ENCODE assay signal across 10 cellular contexts in the genomic region with DNA sequence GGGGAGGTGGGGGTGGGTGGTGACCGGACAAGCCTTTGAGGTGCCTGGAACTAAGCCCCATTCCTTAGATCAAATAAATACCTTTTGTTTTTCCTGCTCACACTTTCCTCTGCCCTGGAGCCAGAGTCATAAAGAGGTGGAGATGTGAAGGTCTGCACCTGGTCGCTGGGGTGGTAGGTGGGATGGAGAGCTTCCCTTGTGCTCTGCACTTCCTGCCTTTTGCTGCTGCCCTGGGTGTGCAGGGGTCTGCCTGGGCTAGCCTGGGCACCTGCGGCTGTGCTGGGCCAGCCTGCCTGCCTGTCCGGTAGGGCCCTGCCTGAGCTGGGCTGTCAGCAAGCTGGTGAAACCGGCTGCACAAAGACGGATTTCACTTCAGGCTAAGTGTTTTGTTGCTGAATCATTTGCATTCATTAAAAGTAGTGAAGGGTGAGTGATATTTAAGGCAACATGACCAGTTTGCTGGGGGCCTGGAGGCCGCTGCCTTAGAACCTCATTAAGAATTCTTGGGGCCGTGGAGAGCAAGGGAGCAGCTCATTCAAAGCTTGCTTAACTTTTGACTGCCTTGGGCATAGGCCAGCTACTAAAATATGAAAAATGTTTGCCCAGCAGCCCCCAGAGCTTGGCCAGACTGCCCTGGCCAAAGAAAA. TPM values are rescaled to one million over a fixed set of nuclear protein-coding genes. Genes with fewer than 3 reads are reported as not detected.
DNase-seq lines count a peak whose midpoint lies in the region; ATAC-seq and TF ChIP-seq lines count a peak whose summit lies in the region.
"Had no signal": no experiment of that assay in that cellular context is flagged by ENCODE, and none has a peak within 500 bp of the region (broad histone marks: within the 10 kb centered on the region; RNA-seq: fewer than 3 reads in every experiment).

No MANE protein-coding gene starts in this region.

- H3K4me3 ChIP-seq in neural progenitor cell, result no peak overlapping the region
- no peak overlapping the region for H3K4me3 ChIP-seq in CD8-positive, alpha-beta memory T cell (ENCODE audit: low read length)
- no peak overlapping the region for H3K4me3 ChIP-seq in psoas muscle
- H3K4me3 ChIP-seq: SJSA1 had no signal

- H3K36me3 ChIP-seq in neural progenitor cell (no peaks in the 10 kb centered on the region), psoas muscle (ENCODE audit: insufficient read depth in 1 of 2, low read depth in 1 of 2) (no peaks in the 10 kb centered on the region)
- no peaks in the 10 kb centered on the region for H3K36me3 ChIP-seq in CD8-positive, alpha-beta memory T cell (ENCODE audit: insufficient read depth, low read length)
- H3K36me3 ChIP-seq: SJSA1 had no signal

- ATAC-seq in activated CD8-positive, alpha-beta T cell treated with anti-CD3 and anti-CD28 coated beads, Interleukin-2, amount 10 ng/mL, durations not matched to agents 7 days and 5 days, result no peak
- no peak for ATAC-seq in HG03521 (IDR thresholded peaks at IDR 0.05; ENCODE audit: unreplicated experiment)
- no peak for ATAC-seq in psoas muscle

- peaks cover 10% of the 10 kb centered on the region for H3K27me3 Mint-ChIP-seq in neural progenitor cell (ENCODE audit: insufficient read depth, low read depth)
- H3K27me3 Mint-ChIP-seq in CD8-positive, alpha-beta memory T cell, result peaks cover 2 to 3% of the 10 kb centered on the region in 2 donors
- no peaks in the 10 kb centered on the region for H3K27me3 Mint-ChIP-seq in activated CD8-positive, alpha-beta T cell treated with anti-CD3 and anti-CD28 coated beads, Interleukin-2, amount 10 ng/mL, durations not matched to agents 7 days and 5 days (ENCODE audit: low read depth)

- peaks cover 2% of the 10 kb centered on the region for H3K36me3 Mint-ChIP-seq in neural progenitor cell
- H3K36me3 Mint-ChIP-seq in CD8-positive, alpha-beta memory T cell, result no peaks in the 10 kb centered on the region
- no peaks in the 10 kb centered on the region for H3K36me3 Mint-ChIP-seq in activated CD8-positive, alpha-beta T cell treated with anti-CD3 and anti-CD28 coated beads, Interleukin-2, amount 10 ng/mL, durations not matched to agents 7 days and 5 days (ENCODE audit: low read depth)

- H3K4me3 Mint-ChIP-seq in neural progenitor cell, result no peak overlapping the region
- H3K4me3 Mint-ChIP-seq in CD8-positive, alpha-beta memory T cell, result no peak overlapping the region
- H3K4me3 Mint-ChIP-seq in activated CD8-positive, alpha-beta T cell treated with anti-CD3 and anti-CD28 coated beads, Interleukin-2, amount 10 ng/mL, durations not matched to agents 7 days and 5 days, result no peak overlapping the region

- H3K27ac Mint-ChIP-seq in neural progenitor cell, result peak overlapping the region; percentile 91
- H3K27ac Mint-ChIP-seq in CD8-positive, alpha-beta memory T cell, result no peak overlapping the region
- H3K27ac Mint-ChIP-seq in activated CD8-positive, alpha-beta T cell treated with anti-CD3 and anti-CD28 coated beads, Interleukin-2, amount 10 ng/mL, durations not matched to agents 7 days and 5 days, result no peak overlapping the region

- no peaks in the 10 kb centered on the region for H3K9me3 ChIP-seq in neural progenitor cell (ENCODE audit: low read depth)
- no peaks in the 10 kb centered on the region for H3K9me3 ChIP-seq in CD8-positive, alpha-beta memory T cell (ENCODE audit: low read length)
- H3K9me3 ChIP-seq in psoas muscle, result no peaks in the 10 kb centered on the region
- H3K9me3 ChIP-seq: SJSA1 had no signal

- H3K27me3 ChIP-seq in neural progenitor cell (no peaks in the 10 kb centered on the region), psoas muscle (ENCODE audit: insufficient read depth in 3 of 3, low read length in 2 of 3) (no peaks in the 10 kb centered on the region)
- no peaks in the 10 kb centered on the region for H3K27me3 ChIP-seq in CD8-positive, alpha-beta memory T cell (ENCODE audit: insufficient read depth, low read length, poor library complexity, severe bottlenecking)
- H3K27me3 ChIP-seq: SJSA1 had no signal

- POLR2A ChIA-PET in CD8-positive, alpha-beta memory T cell (lab: Charles Lee), result no interaction called here
- POLR2A ChIA-PET in activated CD8-positive, alpha-beta T cell treated with anti-CD3 and anti-CD28 coated beads, Interleukin-2, amount 10 ng/mL, durations not matched to agents 7 days and 5 days (lab: Charles Lee), result no interaction called here

- H3F3A ChIP-seq in neural progenitor cell (ENCODE audit: low read depth), result peaks cover 37% of the 10 kb centered on the region

- CTCF ChIA-PET in CD8-positive, alpha-beta memory T cell (lab: Charles Lee), result no interaction called here
- CTCF ChIA-PET in activated CD8-positive, alpha-beta T cell treated with anti-CD3 and anti-CD28 coated beads, Interleukin-2, amount 10 ng/mL, durations not matched to agents 7 days and 5 days (lab: Charles Lee), result interaction anchor here (1.1 to 1.4 kb wide), 2 partner anchors 10 to 46 kb away, joined by 4 to 5 read pairs; no protein-coding TSS in a partner anchor

- peaks cover 29% of the 10 kb centered on the region for H4K20me1 ChIP-seq in neural progenitor cell (ENCODE audit: low read depth)

- peaks cover 51% of the 10 kb centered on the region for H3K4me1 Mint-ChIP-seq in neural progenitor cell
- peaks cover 8 to 20% (median 18%) of the 10 kb centered on the region in 3 donors for H3K4me1 Mint-ChIP-seq in CD8-positive, alpha-beta memory T cell
- H3K4me1 Mint-ChIP-seq in activated CD8-positive, alpha-beta T cell treated with anti-CD3 and anti-CD28 coated beads, Interleukin-2, amount 10 ng/mL, durations not matched to agents 7 days and 5 days (ENCODE audit: low read depth), result peaks cover 10% of the 10 kb centered on the region

- no peak overlapping the region for H3K9ac ChIP-seq in neural progenitor cell

- no peak for TF ChIP-seq CTCF in neural progenitor cell (IDR thresholded peaks at IDR 0.05)
- TF ChIP-seq CTCF in psoas muscle (IDR thresholded peaks at IDR 0.05), result no peak

- H3K79me2 ChIP-seq in neural progenitor cell (ENCODE audit: low read depth), result peaks cover 99% of the 10 kb centered on the region

- intact Hi-C loops in psoas muscle (cut with DNase I), result no loop called here

- H2AFZ ChIP-seq in neural progenitor cell (replicated peaks), result no peak overlapping the region

- H3K27ac ChIP-seq in neural progenitor cell (peak overlapping the region; percentile 82), psoas muscle (no peak overlapping the region)
- H3K27ac ChIP-seq in CD8-positive, alpha-beta memory T cell (ENCODE audit: low read depth, low read length), result no peak overlapping the region
- H3K27ac ChIP-seq: SJSA1 had no signal

- DNase-seq in COLO829 (ENCODE audit: low spot score), result peak; percentile 83
- peak; percentile 77 for DNase-seq in NCI-H226
- DNase-seq in epidermal melanocyte (ENCODE audit: insufficient read length, low spot score), result peak; percentile 74
- peak; percentile 72 for DNase-seq in neural progenitor cell (ENCODE audit: low spot score)
- no peak for DNase-seq in CD8-positive, alpha-beta memory T cell
- no peak for DNase-seq in activated CD8-positive, alpha-beta T cell treated with anti-CD3 and anti-CD28 coated beads, Interleukin-2, amount 10 ng/mL, durations not matched to agents 7 days and 5 days
- DNase-seq in psoas muscle, result no peak
- DNase-seq: effector CD4-positive, alpha-beta T cell had no signal

- peak overlapping the region; percentile 29 for H3K4me2 ChIP-seq in neural progenitor cell

- no peaks in the 10 kb centered on the region for H3K9me3 Mint-ChIP-seq in neural progenitor cell
- no peaks in the 10 kb centered on the region for H3K9me3 Mint-ChIP-seq in CD8-positive, alpha-beta memory T cell
- H3K9me3 Mint-ChIP-seq in activated CD8-positive, alpha-beta T cell treated with anti-CD3 and anti-CD28 coated beads, Interleukin-2, amount 10 ng/mL, durations not matched to agents 7 days and 5 days (ENCODE audit: insufficient read depth), result no peaks in the 10 kb centered on the region

- WGBS in psoas muscle, 3 donors, result 62 to 77% (median 66%) methylated on average over 8 of the region's 8 CpGs

- H3K4me1 ChIP-seq in neural progenitor cell (peaks cover 33% of the 10 kb centered on the region), psoas muscle (peaks cover 4% of the 10 kb centered on the region)
- H3K4me1 ChIP-seq in CD8-positive, alpha-beta memory T cell (ENCODE audit: insufficient read depth, low read length), result no peaks in the 10 kb centered on the region

RNA-seq across cellular contexts. Expression of gene PTK7, which starts 20.5 kb away (rescaled TPM):
- 68.0 and 155 TPM in 2 replicates for total RNA-seq in neural progenitor cell (ENCODE audit: low replicate concordance)
- total RNA-seq in CD8-positive, alpha-beta memory T cell, result 1 to 10 TPM; 1.6 TPM
- polyA plus RNA-seq in CD8-positive, alpha-beta memory T cell, result 1.9 TPM
- total RNA-seq in activated CD8-positive, alpha-beta T cell treated with anti-CD3 and anti-CD28 coated beads, Interleukin-2, amount 10 ng/mL, durations not matched to agents 7 days and 5 days, result 1 to 10 TPM; 1.2 to 1.8 TPM
- 1 to 10 TPM in 2 of 4 donors, under 1 TPM in 2; 0.61 to 1.6 (median 1.1) TPM for total RNA-seq in psoas muscle
- under 1 TPM; 0.17 to 0.90 (median 0.23) TPM for polyA plus RNA-seq in psoas muscle

RNA-seq across cellular contexts. Expression of gene KLC4, which starts 37.1 kb away (rescaled TPM):
- total RNA-seq in neural progenitor cell (ENCODE audit: low replicate concordance) (12.6 and 28.2 TPM in 2 replicates), psoas muscle (10 to 100 TPM; 13.0 to 20.9 (median 15.0) TPM)
- 10 to 100 TPM; 11.1 to 12.3 TPM for total RNA-seq in CD8-positive, alpha-beta memory T cell
- 11.6 TPM for polyA plus RNA-seq in CD8-positive, alpha-beta memory T cell
- total RNA-seq in activated CD8-positive, alpha-beta T cell treated with anti-CD3 and anti-CD28 coated beads, Interleukin-2, amount 10 ng/mL, durations not matched to agents 7 days and 5 days, result 10 to 100 TPM; 11.1 to 12.4 TPM
- polyA plus RNA-seq in psoas muscle, result 10 to 100 TPM; 12.2 to 17.2 (median 13.2) TPM

RNA-seq across cellular contexts. Expression of gene MRPL2, which starts 37.3 kb away (rescaled TPM):
- total RNA-seq in neural progenitor cell (ENCODE audit: low replicate concordance) (20.7 and 31.7 TPM in 2 replicates), psoas muscle (100 to 1,000 TPM in 1 of 4 donors, 10 to 100 TPM in 3; 61.3 to 138 (median 94.5) TPM)
- 10 to 100 TPM; 89.6 to 91.6 TPM for total RNA-seq in CD8-positive, alpha-beta memory T cell
- polyA plus RNA-seq in CD8-positive, alpha-beta memory T cell, result 47.5 TPM
- 10 to 100 TPM; 57.5 to 58.7 TPM for total RNA-seq in activated CD8-positive, alpha-beta T cell treated with anti-CD3 and anti-CD28 coated beads, Interleukin-2, amount 10 ng/mL, durations not matched to agents 7 days and 5 days
- 100 to 1,000 TPM in 1 of 3 donors, 10 to 100 TPM in 2; 91.1 to 139 (median 91.2) TPM for polyA plus RNA-seq in psoas muscle

RNA-seq across cellular contexts. Expression of gene CUL7, which starts 42.9 kb away (rescaled TPM):
- total RNA-seq in neural progenitor cell (ENCODE audit: low replicate concordance), result 23.1 and 43.7 TPM in 2 replicates
- 10 to 100 TPM; 11.7 to 12.1 TPM for total RNA-seq in CD8-positive, alpha-beta memory T cell
- polyA plus RNA-seq in CD8-positive, alpha-beta memory T cell, result 2.1 TPM
- total RNA-seq in activated CD8-positive, alpha-beta T cell treated with anti-CD3 and anti-CD28 coated beads, Interleukin-2, amount 10 ng/mL, durations not matched to agents 7 days and 5 days, result 1 to 10 TPM; 8.5 to 8.9 TPM
- total RNA-seq in psoas muscle, result 10 to 100 TPM in 3 of 4 donors, 1 to 10 TPM in 1; 9.3 to 23.4 (median 20.1) TPM
- polyA plus RNA-seq in psoas muscle, result 10 to 100 TPM in 1 of 3 donors, 1 to 10 TPM in 2; 6.0 to 11.5 (median 6.5) TPM

Comparison
In these comparisons a context has a peak if more than half of its experiments do, and no peak if none do; other contexts are left out.
1. DNase-seq: peak in COLO829 (single experiment), NCI-H226 (single experiment), epidermal melanocyte (single experiment) and neural progenitor cell (single experiment); none in CD8-positive, alpha-beta memory T cell (0 of 5), activated CD8-positive, alpha-beta T cell treated with anti-CD3 and anti-CD28 coated beads, Interleukin-2, amount 10 ng/mL, durations not matched to agents 7 days and 5 days (single experiment) and psoas muscle (0 of 2).
2. RNA of gene PTK7, which starts 20.5 kb away (total RNA-seq): 68.0 to 155 TPM in neural progenitor cell; 1.2 to 1.8 TPM in activated CD8-positive, alpha-beta T cell treated with anti-CD3 and anti-CD28 coated beads, Interleukin-2, amount 10 ng/mL, durations not matched to agents 7 days and 5 days, 1.6 TPM in CD8-positive, alpha-beta memory T cell and 0.61 to 1.6 TPM in psoas muscle; every median in the first group is over 10 times any median in the second.